ENCODE assay signal across 29 cellular contexts in the genomic region with DNA sequence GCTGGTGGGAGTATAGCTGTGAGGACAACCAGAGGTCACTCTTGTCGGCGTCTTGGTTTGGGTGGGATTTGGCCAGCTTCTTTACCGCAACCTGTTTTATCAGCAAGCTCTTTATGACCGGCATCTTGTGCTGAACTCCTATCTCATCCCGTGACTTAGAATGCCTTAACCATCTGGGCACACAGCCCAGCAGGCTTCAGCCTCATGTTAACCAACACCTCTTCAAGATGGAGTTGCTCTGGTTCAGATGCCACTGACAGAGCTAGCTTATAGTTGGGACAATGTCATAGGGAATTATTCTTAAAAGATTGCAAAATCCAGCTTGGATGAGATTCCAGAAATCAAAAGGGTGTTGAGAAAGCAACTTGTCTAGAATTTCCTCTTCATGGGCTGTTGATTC.
A peak's percentile ranks its signal among the peaks of the same experiment; 100 is the strongest.
DNase-seq lines count a peak whose midpoint lies in the region; ATAC-seq and TF ChIP-seq lines count a peak whose summit lies in the region.
"Had no signal": no experiment of that assay in that cellular context is flagged by ENCODE, and none has a peak within 500 bp of the region (broad histone marks: within the 10 kb centered on the region; RNA-seq: fewer than 3 reads in every experiment).

No MANE protein-coding gene starts in this region.

- CTCF ChIA-PET in activated CD8-positive, alpha-beta memory T cell treated with anti-CD3 and anti-CD28 coated beads, Interleukin-2, amount 10 ng/mL, durations not matched to agents 7 days and 5 days (lab: Charles Lee): no interaction called here

- no peak for TF ChIP-seq CTCF in WERI-Rb-1 (IDR thresholded peaks at IDR 0.05; ENCODE audit: low read depth, low read length)

- H3K4me3 Mint-ChIP-seq in activated CD8-positive, alpha-beta memory T cell treated with anti-CD3 and anti-CD28 coated beads, Interleukin-2, amount 10 ng/mL, durations not matched to agents 7 days and 5 days: no peak overlapping the region
- H3K4me3 Mint-ChIP-seq in activated T-helper 17 cell treated with anti-CD3 and anti-CD28 coated beads, Interleukin-2, amount 50 U/mL, for 72 hours: peak overlapping the region; percentile 72
- H3K4me3 Mint-ChIP-seq: brain, IgD-negative memory B cell, nephron had no signal

- peaks cover 54% of the 10 kb centered on the region for H3K4me1 Mint-ChIP-seq in activated CD8-positive, alpha-beta memory T cell treated with anti-CD3 and anti-CD28 coated beads, Interleukin-2, amount 10 ng/mL, durations not matched to agents 7 days and 5 days
- peaks cover 26% of the 10 kb centered on the region for H3K4me1 Mint-ChIP-seq in activated T-helper 17 cell treated with anti-CD3 and anti-CD28 coated beads, Interleukin-2, amount 50 U/mL, for 72 hours
- H3K4me1 Mint-ChIP-seq: brain, IgD-negative memory B cell, nephron had no signal

- H3K27me3 Mint-ChIP-seq in activated CD8-positive, alpha-beta memory T cell treated with anti-CD3 and anti-CD28 coated beads, Interleukin-2, amount 10 ng/mL, durations not matched to agents 7 days and 5 days: no peaks in the 10 kb centered on the region
- H3K27me3 Mint-ChIP-seq in activated T-helper 17 cell treated with anti-CD3 and anti-CD28 coated beads, Interleukin-2, amount 50 U/mL, for 72 hours: no peaks in the 10 kb centered on the region
- H3K27me3 Mint-ChIP-seq: brain, IgD-negative memory B cell had no signal

- peak overlapping the region; percentile 90 for H3K27ac ChIP-seq in KOPT-K1 (ENCODE audit: low read depth, low read length, poor library complexity, severe bottlenecking)
- no peak overlapping the region for H3K27ac ChIP-seq in WERI-Rb-1
- H3K27ac ChIP-seq: A549, ovary, SJCRH30, tibial nerve had no signal

- no peak for DNase-seq in activated CD8-positive, alpha-beta memory T cell treated with anti-CD3 and anti-CD28 coated beads, Interleukin-2, amount 10 ng/mL, durations not matched to agents 7 days and 5 days
- no peak for DNase-seq in activated CD8-positive, alpha-beta memory T cell treated with anti-CD3 and anti-CD28 coated beads, Interleukin-2, amount 50 U/mL, for 48 hours
- DNase-seq in left ventricle myocardium superior: peak; percentile 65
- no peak for DNase-seq in MV-4-11 (lab: John Stamatoyannopoulos, UW)
- DNase-seq in WERI-Rb-1: no peak
- DNase-seq in NCI-H128 (lab: John Stamatoyannopoulos, UW; ENCODE audit: unreplicated experiment): no peak
- DNase-seq: activated CD4-positive, alpha-beta T cell treated with anti-CD3 and anti-CD28 coated beads for 48 hours; activated CD8-positive, alpha-beta memory T cell treated with anti-CD3 and anti-CD28 coated beads, Interleukin-2, amount 50 U/mL, for 4 hours; activated effector memory CD4-positive, alpha-beta T cell treated with Interleukin-2 at 50 U/mL for 16 hours; DMS153; effector CD8-positive, alpha-beta T cell; foreskin melanocyte; H7; kidney glomerular epithelial cell; mucosa of descending colon; NCI-H1092 treated with DMSO at 0.1 percent for 48 hours; NCI-H2029; NCI-H2227 treated with DMSO at 0.1 percent for 48 hours; ovary; SJCRH30; stimulated activated CD4-positive, alpha-beta T cell treated with anti-CD3 and anti-CD28 coated beads, Interleukin-2, amount 100 ng/mL, for 24 hours had no signal

- intact Hi-C loops in left ventricle myocardium superior (cut with micrococcal nuclease): no loop called here

- H3K36me3 ChIP-seq in KOPT-K1 (ENCODE audit: insufficient read depth, low read length): peaks cover 63% of the 10 kb centered on the region
- no peaks in the 10 kb centered on the region for H3K36me3 ChIP-seq in WERI-Rb-1
- H3K36me3 ChIP-seq: ovary, SJCRH30 had no signal

- H3K9me3 Mint-ChIP-seq in activated CD8-positive, alpha-beta memory T cell treated with anti-CD3 and anti-CD28 coated beads, Interleukin-2, amount 10 ng/mL, durations not matched to agents 7 days and 5 days (ENCODE audit: low read depth): no peaks in the 10 kb centered on the region
- H3K9me3 Mint-ChIP-seq in activated T-helper 17 cell treated with anti-CD3 and anti-CD28 coated beads, Interleukin-2, amount 50 U/mL, for 72 hours: no peaks in the 10 kb centered on the region
- H3K9me3 Mint-ChIP-seq: brain, IgD-negative memory B cell, nephron had no signal

- H3K27ac Mint-ChIP-seq in activated CD8-positive, alpha-beta memory T cell treated with anti-CD3 and anti-CD28 coated beads, Interleukin-2, amount 10 ng/mL, durations not matched to agents 7 days and 5 days: peak overlapping the region; percentile 94
- peak overlapping the region; percentile 65 for H3K27ac Mint-ChIP-seq in activated T-helper 17 cell treated with anti-CD3 and anti-CD28 coated beads, Interleukin-2, amount 50 U/mL, for 72 hours
- H3K27ac Mint-ChIP-seq: brain, IgD-negative memory B cell, nephron had no signal

- H3K27me3 ChIP-seq in WERI-Rb-1 (ENCODE audit: insufficient read depth, low read depth, severe bottlenecking): no peaks in the 10 kb centered on the region
- H3K27me3 ChIP-seq: ovary, SJCRH30, tibial nerve had no signal

- no peaks in the 10 kb centered on the region for H3K9me3 ChIP-seq in KOPT-K1 (ENCODE audit: insufficient read depth, low read length, poor library complexity, severe bottlenecking)
- H3K9me3 ChIP-seq in WERI-Rb-1 (ENCODE audit: severe bottlenecking): no peaks in the 10 kb centered on the region
- H3K9me3 ChIP-seq: A549, mucosa of descending colon, ovary, SJCRH30, tibial nerve had no signal

- no peak for ATAC-seq in activated CD8-positive, alpha-beta memory T cell treated with anti-CD3 and anti-CD28 coated beads, Interleukin-2, amount 10 ng/mL, durations not matched to agents 7 days and 5 days
- no peak for ATAC-seq in activated T-helper 17 cell treated with anti-CD3 and anti-CD28 coated beads, Interleukin-2, amount 50 U/mL, for 72 hours (replicated peaks)
- peak; percentile 88 for ATAC-seq in left ventricle myocardium superior
- ATAC-seq: A549, mucosa of descending colon had no signal

- no peak overlapping the region for H3K4me3 ChIP-seq in WERI-Rb-1 (ENCODE audit: low read depth, low read length)
- H3K4me3 ChIP-seq: A549, mucosa of descending colon, ovary, SJCRH30, smooth muscle cell, tibial nerve had no signal

- H3K36me3 Mint-ChIP-seq in activated CD8-positive, alpha-beta memory T cell treated with anti-CD3 and anti-CD28 coated beads, Interleukin-2, amount 10 ng/mL, durations not matched to agents 7 days and 5 days: peaks cover 35% of the 10 kb centered on the region
- H3K36me3 Mint-ChIP-seq in activated T-helper 17 cell treated with anti-CD3 and anti-CD28 coated beads, Interleukin-2, amount 50 U/mL, for 72 hours (ENCODE audit: low read depth): peaks cover 96% of the 10 kb centered on the region
- H3K36me3 Mint-ChIP-seq: brain, IgD-negative memory B cell had no signal
